In genomic region chr4:166763018-166763417, GRCh38 we compare ENCODE assay signal across 29 cellular contexts.
"Had no signal": no experiment of that assay in that cellular context is flagged by ENCODE, and none has a peak within 500 bp of the region (broad histone marks: within the 10 kb centered on the region; RNA-seq: fewer than 3 reads in every experiment).

No MANE protein-coding gene starts in this region.

- H3K27ac ChIP-seq: colonic mucosa, coronary artery, dorsolateral prefrontal cortex, epithelial cell of prostate, esophagus muscularis mucosa, esophagus squamous epithelium, foreskin keratinocyte, gastrocnemius medialis, gastroesophageal sphincter, heart left ventricle, heart right ventricle had no signal

- DNase-seq: colonic mucosa; cortex of kidney; dermis blood vessel endothelial cell; dorsolateral prefrontal cortex; effector CD4-positive, alpha-beta T cell; effector CD8-positive, alpha-beta T cell; effector memory CD4-positive, alpha-beta T cell; effector memory CD8-positive, alpha-beta T cell; endodermal cell; erythroblast; esophagus squamous epithelium; foreskin fibroblast; foreskin keratinocyte; foreskin melanocyte; gastrocnemius medialis; glutamatergic neuron; head of caudate nucleus; heart left ventricle; heart right ventricle had no signal

- ATAC-seq: effector memory CD8-positive, alpha-beta T cell; esophagus mucosa; foreskin keratinocyte; gastrocnemius medialis; gastroesophageal sphincter; heart left ventricle; heart right ventricle had no signal

- H3K27ac Mint-ChIP-seq: dendritic cell treated with granulocyte-macrophage colony-stimulating factor and Interleukin-4, amounts not matched to agents 40 ng/mL and 50 ng/mL, for 4 days; effector memory CD8-positive, alpha-beta T cell; endodermal cell had no signal

- H3K36me3 ChIP-seq: colonic mucosa, esophagus muscularis mucosa, esophagus squamous epithelium, gastrocnemius medialis, gastroesophageal sphincter, heart left ventricle, heart right ventricle had no signal

- H3K27me3 Mint-ChIP-seq: dendritic cell treated with granulocyte-macrophage colony-stimulating factor and Interleukin-4, amounts not matched to agents 40 ng/mL and 50 ng/mL, for 4 days; effector memory CD8-positive, alpha-beta T cell had no signal

- H3K27me3 ChIP-seq: colonic mucosa, dorsolateral prefrontal cortex, esophagus muscularis mucosa, esophagus squamous epithelium, foreskin keratinocyte, gastrocnemius medialis, gastroesophageal sphincter, heart left ventricle, heart right ventricle had no signal

- H3K4me3 ChIP-seq: colonic mucosa, coronary artery, dorsolateral prefrontal cortex, esophagus muscularis mucosa, esophagus squamous epithelium, gastrocnemius medialis, gastroesophageal sphincter, heart left ventricle, heart right ventricle had no signal

- H3K4me3 Mint-ChIP-seq: dendritic cell treated with granulocyte-macrophage colony-stimulating factor and Interleukin-4, amounts not matched to agents 40 ng/mL and 50 ng/mL, for 4 days; effector memory CD8-positive, alpha-beta T cell; endodermal cell had no signal

- H3K4me1 ChIP-seq: colonic mucosa, esophagus muscularis mucosa, esophagus squamous epithelium, foreskin keratinocyte, gastrocnemius medialis, gastroesophageal sphincter, heart left ventricle, heart right ventricle had no signal

- FAIRE-seq: colon, endometrium, endothelial cell of umbilical vein, frontal cortex had no signal

- H3K9me3 ChIP-seq: colonic mucosa, esophagus squamous epithelium, gastrocnemius medialis had no signal

- H3K4me1 Mint-ChIP-seq: endodermal cell had no signal
